1 cellular context compared by ENCODE assay signal in genomic region chr4:13543091-13543581, GRCh38.
TF ChIP-seq lines count a peak whose summit lies in the region.

No MANE protein-coding gene starts in this region.

TF ChIP-seq in H1, 55 proteins besides CTCF, POLR2A, EP300 and RAD21:
- TF ChIP-seq RBBP5 (IDR thresholded peaks at IDR 0.05; ENCODE audit: borderline replicate concordance, low read depth, low read length), result no peak
- no peak for TF ChIP-seq SRF (IDR thresholded peaks at IDR 0.05; ENCODE audit: low read depth, low read length)
- no peak for TF ChIP-seq TAF1 (IDR thresholded peaks at IDR 0.05; ENCODE audit: low read depth, low read length)
- TF ChIP-seq RFX5 (IDR thresholded peaks at IDR 0.05; ENCODE audit: borderline replicate concordance, low read depth, low read length), result no peak
- no peak for TF ChIP-seq YY1 (IDR thresholded peaks at IDR 0.05; ENCODE audit: low read depth, low read length)
- TF ChIP-seq EGR1 (IDR thresholded peaks at IDR 0.05; ENCODE audit: borderline replicate concordance, low read depth, low read length), result no peak
- no peak for TF ChIP-seq RNF2 (IDR thresholded peaks at IDR 0.05; ENCODE audit: borderline replicate concordance, low read depth, low read length, missing control alignments, poor library complexity, severe bottlenecking)
- TF ChIP-seq NANOG (IDR thresholded peaks at IDR 0.05; ENCODE audit: insufficient read depth, low read depth, low read length, poor library complexity, severe bottlenecking), result no peak
- TF ChIP-seq SP2 (IDR thresholded peaks at IDR 0.05; ENCODE audit: low read length), result no peak
- no peak for TF ChIP-seq ZNF274 (IDR thresholded peaks at IDR 0.05; ENCODE audit: borderline replicate concordance, extremely low read depth, low read length)
- no peak for TF ChIP-seq TEAD4 (IDR thresholded peaks at IDR 0.05; ENCODE audit: low read depth, low read length)
- TF ChIP-seq GTF2F1 (IDR thresholded peaks at IDR 0.05; ENCODE audit: borderline replicate concordance, low read depth, low read length), result no peak
- TF ChIP-seq BACH1 (IDR thresholded peaks at IDR 0.05; ENCODE audit: low read length), result no peak
- no peak for TF ChIP-seq CHD1 (IDR thresholded peaks at IDR 0.05; ENCODE audit: low read depth, low read length)
- TF ChIP-seq SP4 (IDR thresholded peaks at IDR 0.05; ENCODE audit: low read length), result no peak
